ENCODE assay signal across 10 cellular contexts in genomic region chr12:11749943-11750690, GRCh38.
DNase-seq lines count a peak whose midpoint lies in the region; ATAC-seq, FAIRE-seq and TF ChIP-seq lines count a peak whose summit lies in the region.
"Had no signal": no experiment of that assay in that cellular context is flagged by ENCODE, and none has a peak within 500 bp of the region (broad histone marks: within the 10 kb centered on the region; RNA-seq: fewer than 3 reads in every experiment).

No MANE protein-coding gene starts in this region.

- CTCF ChIA-PET in GM12878 (lab: Yijun Ruan, JAX): interaction anchor here (0.5 to 3.8 kb wide), 8 partner anchors 8 to 283 kb away, joined by 3 to 19 read pairs (median 5); no protein-coding TSS in a partner anchor

- no peak overlapping the region for H2AFZ ChIP-seq in GM12878 (ENCODE audit: control insufficient read depth, low read depth, low read length)

- in situ Hi-C loops in GM12878 (cut with MboI): no loop called here

- peak overlapping the region; percentile 98 for H3K9ac ChIP-seq in GM12878 (ENCODE audit: control insufficient read depth, insufficient read depth, low read length)

- peak; percentile 78 to 92; a peak in 3 of 4 replicates for TF ChIP-seq EP300 in GM12878 (IDR thresholded peaks at IDR 0.05; ENCODE audit: borderline replicate concordance in 1 of 2, control insufficient read depth in 1 of 2, low read depth in 2 of 2, low read length in 2 of 2)

- peaks cover 93% of the 10 kb centered on the region for H3K79me2 ChIP-seq in GM12878 (ENCODE audit: control insufficient read depth, insufficient read depth, low read length)

- peak; percentile 35 for FAIRE-seq in GM12878 (lab: Jason Lieb, UNC)

- no peaks in the 10 kb centered on the region; the same call in 2 of the 3 replicates for H3K9me3 ChIP-seq in GM12878 (replicated peaks; ENCODE audit: control insufficient read depth, insufficient read depth, low read length)

- SMC1A ChIA-PET in GM12878 (lab: Charles Lee; ENCODE audit: uncharacterized antibody, unreplicated experiment): interaction anchor here (0.6 to 39.9 kb wide), 11 partner anchors 5 to 283 kb away, joined by 3 to 1116 read pairs (median 5); no protein-coding TSS in a partner anchor

- DNase-seq in Ammon's horn (ENCODE audit: low spot score): peak; percentile 45
- peak; percentile 87 for DNase-seq in GM12878 (ENCODE audit: low read depth, low spot score)
- DNase-seq in NCI-H1417 treated with DMSO at 0.1 percent for 48 hours (lab: John Stamatoyannopoulos, UW): no peak
- no peak for DNase-seq in RKO (ENCODE audit: low spot score)
- no peak for DNase-seq in activated CD4-positive, CD25-positive, alpha-beta regulatory T cell treated with anti-CD3 and anti-CD28 coated beads, Interleukin-2, amount 50 U/mL, for 72 hours
- no peak for DNase-seq in coronary artery (ENCODE audit: low spot score)
- DNase-seq: COR-L47, NCI-H1048 had no signal

- H3K4me2 ChIP-seq in GM12878 (ENCODE audit: control insufficient read depth, insufficient read depth): peak overlapping the region; percentile 100

- POLR2A ChIA-PET in GM12878 (lab: Charles Lee): interaction anchor here (0.6 to 7.7 kb wide), 18 partner anchors 9 to 967 kb away, joined by 3 to 144 read pairs (median 4); no protein-coding TSS in a partner anchor

- intact Hi-C loops in GM12878 (cut with micrococcal nuclease; ENCODE audit: unreplicated experiment): loop anchor here (1.0 to 5.0 kb wide), 4 partner anchors 8 to 262 kb away; no protein-coding TSS in a partner anchor

- WGBS in GM12878 (ENCODE audit: insufficient coverage, insufficient replicate concordance, low lambda C conversion rate, missing lambda C conversion rate): under 1% methylated on average over 11 of the region's 11 CpGs

- H3K27ac ChIP-seq in GM12878 (ENCODE audit: control insufficient read depth, insufficient read depth) (peak overlapping the region; percentile 100), coronary artery (peak overlapping the region in 1 of 2 donors; percentile 29)

- no TSS peak for BruUV-seq in GM12878 (replicated peaks; lab: Mats Ljungman, UMichigan)

- peaks cover 79% of the 10 kb centered on the region for H3K4me1 ChIP-seq in GM12878 (ENCODE audit: control insufficient read depth, insufficient read depth, low read length)

- no peaks in the 10 kb centered on the region for H4K20me1 ChIP-seq in GM12878 (ENCODE audit: control insufficient read depth, insufficient read depth)

- TF ChIP-seq CTCF in GM12878 (IDR thresholded peaks at IDR 0.05 in 2 of 3, conservative IDR thresholded peaks at IDR 0.05 in 1 of 3; ENCODE audit: control insufficient read depth in 2 of 3, extremely low read depth in 1 of 3, insufficient read depth in 1 of 3, low read depth in 3 of 3, low read length in 3 of 3): no peak
- no peak for TF ChIP-seq CTCF in coronary artery (IDR thresholded peaks at IDR 0.05)

- H3K27me3 ChIP-seq in GM12878 (replicated peaks in 1 of 2; ENCODE audit: control insufficient read depth in 2 of 2, insufficient read depth in 2 of 2, low read length in 1 of 2): no peaks in the 10 kb centered on the region

- peak; percentile 16 for TF ChIP-seq RAD21 in GM12878 (IDR thresholded peaks at IDR 0.05; ENCODE audit: insufficient read depth, low read depth, low read length)

- H3K4me3 ChIP-seq in GM12878: peak overlapping the region; percentile 61
- H3K4me3 ChIP-seq in coronary artery: no peak overlapping the region

- peaks cover 10 to 27% of the 10 kb centered on the region in 2 experiments for H3K36me3 ChIP-seq in GM12878 (ENCODE audit: control insufficient read depth in 2 of 2, insufficient read depth in 2 of 2, low read length in 1 of 2)

- ATAC-seq in HG03097 (IDR thresholded peaks at IDR 0.05; ENCODE audit: low FRiP score, unreplicated experiment) (peak; percentile 49), GM12878 (peak; percentile 66)

- RAD21 ChIA-PET in GM12878 (lab: Charles Lee; ENCODE audit: unreplicated experiment): interaction anchor here (0.8 to 21.4 kb wide), 15 partner anchors 9 to 261 kb away, joined by 3 to 497 read pairs (median 5); partner anchors contain the start of gene ETV6

- TF ChIP-seq POLR2A in GM19099 (IDR thresholded peaks at IDR 0.05; ENCODE audit: extremely low read depth, insufficient read length, low read depth) (peak; percentile 56), GM12878 (IDR thresholded peaks at IDR 0.05; ENCODE audit: low read depth, low read length) (peak; percentile 50)

TF ChIP-seq in GM12878, 131 proteins besides CTCF, POLR2A, EP300 and RAD21 (continues in another document):
- TF ChIP-seq NKRF (conservative IDR thresholded peaks at IDR 0.05) (no peak), SIX5 (IDR thresholded peaks at IDR 0.05; ENCODE audit: low read depth, low read length, severe bottlenecking) (no peak), KLF5 (IDR thresholded peaks at IDR 0.05; ENCODE audit: partially characterized antibody) (no peak), MYC (IDR thresholded peaks at IDR 0.05; ENCODE audit: insufficient read depth, insufficient read length, insufficient replicate concordance, low read length, severe bottlenecking) (no peak), IRF4 (IDR thresholded peaks at IDR 0.05; ENCODE audit: low read depth, low read length) (peak; percentile 85), ZNF274 (IDR thresholded peaks at IDR 0.05; ENCODE audit: insufficient read depth, insufficient read length) (no peak), TARDBP (IDR thresholded peaks at IDR 0.05; ENCODE audit: borderline replicate concordance) (no peak), CBX5 (IDR thresholded peaks at IDR 0.05; ENCODE audit: low read depth) (0 out of 2 replicates have a peak, but pooled peaks have one; percentile 26), DPF2 (IDR thresholded peaks at IDR 0.05) (peak; percentile 87), NFYA (IDR thresholded peaks at IDR 0.05; ENCODE audit: borderline replicate concordance, low read depth, low read length) (no peak), ZBTB11 (CRISPR knock-in tag; IDR thresholded peaks at IDR 0.05) (no peak), YBX1 (IDR thresholded peaks at IDR 0.05) (no peak), NR2C1 (IDR thresholded peaks at IDR 0.05) (no peak), TBL1XR1 (IDR thresholded peaks at IDR 0.05; ENCODE audit: low read depth, low read length) (no peak; the same call in 1 of the 2 replicates), SREBF1 (IDR thresholded peaks at IDR 0.05; ENCODE audit: low read length) (no peak), SIN3A (IDR thresholded peaks at IDR 0.05; ENCODE audit: low read depth, low read length) (no peak)
- TF ChIP-seq, protein P1, sequence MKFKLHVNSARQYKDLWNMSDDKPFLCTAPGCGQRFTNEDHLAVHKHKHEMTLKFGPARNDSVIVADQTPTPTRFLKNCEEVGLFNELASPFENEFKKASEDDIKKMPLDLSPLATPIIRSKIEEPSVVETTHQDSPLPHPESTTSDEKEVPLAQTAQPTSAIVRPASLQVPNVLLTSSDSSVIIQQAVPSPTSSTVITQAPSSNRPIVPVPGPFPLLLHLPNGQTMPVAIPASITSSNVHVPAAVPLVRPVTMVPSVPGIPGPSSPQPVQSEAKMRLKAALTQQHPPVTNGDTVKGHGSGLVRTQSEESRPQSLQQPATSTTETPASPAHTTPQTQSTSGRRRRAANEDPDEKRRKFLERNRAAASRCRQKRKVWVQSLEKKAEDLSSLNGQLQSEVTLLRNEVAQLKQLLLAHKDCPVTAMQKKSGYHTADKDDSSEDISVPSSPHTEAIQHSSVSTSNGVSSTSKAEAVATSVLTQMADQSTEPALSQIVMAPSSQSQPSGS (IDR thresholded peaks at IDR 0.05; ENCODE audit: low read length): peak; percentile 82

Comparison
In these comparisons a context has a peak if more than half of its experiments do, and no peak if none do; other contexts are left out.
1. DNase-seq: peak in Ammon's horn (single experiment) and GM12878 (single experiment); none in NCI-H1417 treated with DMSO at 0.1 percent for 48 hours (single experiment), RKO (single experiment), activated CD4-positive, CD25-positive, alpha-beta regulatory T cell treated with anti-CD3 and anti-CD28 coated beads, Interleukin-2, amount 50 U/mL, for 72 hours (single experiment) and coronary artery (single experiment).